ENCODE assay signal across 8 cellular contexts in genomic region chr3:119258915-119259314, GRCh38. TPM values are rescaled to one million over a fixed set of nuclear protein-coding genes. Genes with fewer than 3 reads are reported as not detected.
DNase-seq lines count a peak whose midpoint lies in the region; ATAC-seq, FAIRE-seq and TF ChIP-seq lines count a peak whose summit lies in the region.

No MANE protein-coding gene starts in this region.

- H3K27ac ChIP-seq in mammary epithelial cell (ENCODE audit: insufficient read depth, low read depth, low read length) = no peak overlapping the region

- in situ Hi-C loops in GM13976 (cut with MboI; ENCODE audit: low sequenced_read_pairs, unreplicated experiment) (no loop called here), mammary epithelial cell (cut with MboI; ENCODE audit: low sequenced_read_pairs in 2 of 2) (no loop called here)

- H3K4me2 ChIP-seq in mammary epithelial cell (ENCODE audit: insufficient read depth, low read depth, low read length) = no peak overlapping the region

- CTCF ChIA-PET in mammary epithelial cell (lab: Charles Lee; ENCODE audit: low non-redundant PET) = no interaction called here

- no peaks in the 10 kb centered on the region for H4K20me1 ChIP-seq in mammary epithelial cell (ENCODE audit: insufficient read depth, low read length)

- no peaks in the 10 kb centered on the region for H3K36me3 ChIP-seq in mammary epithelial cell (ENCODE audit: insufficient read depth, low read length)

- TF ChIP-seq CTCF in GM13976 (IDR thresholded peaks at IDR 0.05; ENCODE audit: borderline replicate concordance, control extremely low read depth, extremely low read depth, insufficient read depth, missing control alignments) (no peak), mammary epithelial cell (conservative IDR thresholded peaks at IDR 0.05 in 1 of 2, IDR thresholded peaks at IDR 0.05 in 1 of 2; ENCODE audit: extremely low read depth in 1 of 2, insufficient read depth in 1 of 2, low read depth in 1 of 2, low read length in 2 of 2) (no peak)

- no peaks in the 10 kb centered on the region for H3K27me3 ChIP-seq in mammary epithelial cell (ENCODE audit: insufficient read depth, low read length)

- 96% methylated on average over 1 of the region's 1 CpG for WGBS in mammary epithelial cell (ENCODE audit: low coverage, missing lambda C conversion rate)

- H3K9ac ChIP-seq in mammary epithelial cell (ENCODE audit: insufficient read depth, low read length) = no peak overlapping the region

- H3K9me3 ChIP-seq in mammary epithelial cell (replicated peaks; ENCODE audit: insufficient read depth, low read length) = no peaks in the 10 kb centered on the region

- dilution Hi-C loops in mammary epithelial cell (cut with HindIII; ENCODE audit: low sequenced_read_pairs) = no loop called here

- DNase-seq in GM13976 (ENCODE audit: low spot score) = peak; percentile 41
- peak; percentile 46 for DNase-seq in germinal center (ENCODE audit: low spot score)
- no peak for DNase-seq in NCI-H2196 treated with DMSO at 0.1 percent for 48 hours (lab: John Stamatoyannopoulos, UW; ENCODE audit: unreplicated experiment)
- no peak for DNase-seq in mammary epithelial cell
- no peak for DNase-seq in urothelium cell line (ENCODE audit: low spot score)
- no peak for DNase-seq in NCI-H82 (lab: John Stamatoyannopoulos, UW)

- ATAC-seq in GM21529 (IDR thresholded peaks at IDR 0.05; ENCODE audit: unreplicated experiment) = peak; percentile 93
- peak; percentile 93 for ATAC-seq in HG03520 (IDR thresholded peaks at IDR 0.05; ENCODE audit: unreplicated experiment)

- H3K4me3 ChIP-seq in mammary epithelial cell (replicated peaks in 1 of 3; ENCODE audit: insufficient read depth in 1 of 3, low read depth in 2 of 3, low read length in 3 of 3) = no peak overlapping the region

- H3K4me1 ChIP-seq in mammary epithelial cell (ENCODE audit: insufficient read depth, low read length) = no peaks in the 10 kb centered on the region

- intact Hi-C loops in mammary epithelial cell (cut with micrococcal nuclease) = no loop called here

- no peaks in the 10 kb centered on the region for H3K79me2 ChIP-seq in mammary epithelial cell (ENCODE audit: insufficient read depth, low read length)

- no peak for FAIRE-seq in urothelium cell line (lab: Jason Lieb, UNC)

- no TSS peak for BruUV-seq in mammary epithelial cell (replicated peaks; lab: Mats Ljungman, UMichigan)

- H2AFZ ChIP-seq in mammary epithelial cell (ENCODE audit: low read depth, low read length) = no peak overlapping the region

RNA-seq across cellular contexts. Expression of gene B4GALT4, which starts 18.2 kb away (rescaled TPM):
- total RNA-seq in mammary epithelial cell = 10 to 100 TPM; 18.3 to 34.8 TPM
- 18.9 TPM for polyA plus RNA-seq in mammary epithelial cell
- 18.0 TPM for polyA minus RNA-seq in mammary epithelial cell

RNA-seq across cellular contexts. Expression of gene ARHGAP31, which starts 35.3 kb away (rescaled TPM):
- total RNA-seq in mammary epithelial cell = 10 to 100 TPM in 1 of 2 donors, 1 to 10 TPM in 1; 8.7 to 11.5 TPM
- 3.1 TPM for polyA plus RNA-seq in mammary epithelial cell
- 15.5 TPM for polyA minus RNA-seq in mammary epithelial cell

Comparison
In these comparisons a context has a peak if more than half of its experiments do, and no peak if none do; other contexts are left out.
1. DNase-seq: peak in GM13976 (single experiment) and germinal center (single experiment); none in NCI-H2196 treated with DMSO at 0.1 percent for 48 hours (single experiment), mammary epithelial cell (single experiment), urothelium cell line (single experiment) and NCI-H82 (single experiment).